Comparison of ENCODE assay signal across 9 cellular contexts in genomic region chr9:92607773-92608172, GRCh38.
DNase-seq lines count a peak whose midpoint lies in the region; ATAC-seq and TF ChIP-seq lines count a peak whose summit lies in the region.
"Had no signal": no experiment of that assay in that cellular context is flagged by ENCODE, and none has a peak within 500 bp of the region (broad histone marks: within the 10 kb centered on the region; RNA-seq: fewer than 3 reads in every experiment).

No MANE protein-coding gene starts in this region.

- ATAC-seq in HG02798 (IDR thresholded peaks at IDR 0.05; ENCODE audit: poor library complexity, unreplicated experiment), result no peak
- ATAC-seq in GM21390 (IDR thresholded peaks at IDR 0.05; ENCODE audit: unreplicated experiment), result no peak
- ATAC-seq in GM21515 (IDR thresholded peaks at IDR 0.05; ENCODE audit: unreplicated experiment), result no peak
- no peak for ATAC-seq in HG02884 (IDR thresholded peaks at IDR 0.05; ENCODE audit: unreplicated experiment)

- DNase-seq in DMS53 (lab: John Stamatoyannopoulos, UW) (peak; percentile 78), NCI-H2107 (lab: John Stamatoyannopoulos, UW) (peak; percentile 76), choroid plexus epithelial cell (ENCODE audit: low read depth) (peak; percentile 89), osteoblast (ENCODE audit: insufficient read length, low spot score, missing footprints) (peak; percentile 94)
- DNase-seq: stimulated activated CD4-positive, alpha-beta T cell treated with anti-CD3 and anti-CD28 coated beads, Interleukin-4, amount 100 ng/mL, for 4 hours had no signal

- no peaks in the 10 kb centered on the region for H3K79me2 ChIP-seq in osteoblast (ENCODE audit: insufficient read depth, low read length)

- H3K4me3 ChIP-seq in choroid plexus epithelial cell (ENCODE audit: low read depth, low read length), result no peak overlapping the region
- peak overlapping the region; percentile 4 for H3K4me3 ChIP-seq in osteoblast (ENCODE audit: insufficient read depth, low read length)

- H4K20me1 ChIP-seq in osteoblast (ENCODE audit: insufficient read depth, low read length), result no peaks in the 10 kb centered on the region

- peak overlapping the region; percentile 51 for H3K27ac ChIP-seq in osteoblast (ENCODE audit: low read depth, low read length)

- H2AFZ ChIP-seq in osteoblast (ENCODE audit: low read length), result no peak overlapping the region

- peaks cover 24% of the 10 kb centered on the region for H3K4me1 ChIP-seq in osteoblast (ENCODE audit: insufficient read depth, low read length)

- peaks cover 14% of the 10 kb centered on the region for H3K36me3 ChIP-seq in osteoblast (ENCODE audit: insufficient read depth, low read length)

- H3K4me2 ChIP-seq in osteoblast (ENCODE audit: insufficient read depth, low read length), result peak overlapping the region; percentile 68

- H3K27me3 ChIP-seq in osteoblast (ENCODE audit: insufficient read depth, low read length), result no peaks in the 10 kb centered on the region

- no peaks in the 10 kb centered on the region for H3K9me3 ChIP-seq in osteoblast (ENCODE audit: low read depth, low read length)

- no peak for TF ChIP-seq CTCF in choroid plexus epithelial cell (conservative IDR thresholded peaks at IDR 0.05; ENCODE audit: low read depth, low read length)
- no peak for TF ChIP-seq CTCF in osteoblast (IDR thresholded peaks at IDR 0.05; ENCODE audit: extremely low read depth, low read depth, low read length)
